ENCODE assay signal across 8 cellular contexts in genomic region chr3:184786271-184787010, GRCh38. TPM values are rescaled to one million over a fixed set of nuclear protein-coding genes. Genes with fewer than 3 reads are reported as not detected.
DNase-seq lines count a peak whose midpoint lies in the region; ATAC-seq, FAIRE-seq and TF ChIP-seq lines count a peak whose summit lies in the region.

No MANE protein-coding gene starts in this region.

- H3K4me2 ChIP-seq in astrocyte (ENCODE audit: low read length), result peak overlapping the region; percentile 66

- DNase-seq in A673 (ENCODE audit: low spot score) (peak; percentile 76), HTR-8/SVneo (ENCODE audit: insufficient read length, low spot score) (peak; percentile 59), astrocyte (ENCODE audit: low read depth) (peak; percentile 67), left kidney (ENCODE audit: low read depth, low spot score) (peak; percentile 61), transverse colon (peak; percentile 56), NCI-H82 treated with DMSO at 0.1 percent for 48 hours (lab: John Stamatoyannopoulos, UW; ENCODE audit: unreplicated experiment) (no peak)

- intact Hi-C loops in A673 (cut with micrococcal nuclease; ENCODE audit: unreplicated experiment), result loop anchor here (2.0 to 10.0 kb wide), 2 partner anchors 74 to 412 kb away; partner anchors contain the start of genes MAGEF1 and THPO
- intact Hi-C loops in transverse colon (cut with DNase I; ENCODE audit: low total_unique reads), result no loop called here

- WGBS in transverse colon (ENCODE audit: low coverage in 1 of 2), 2 donors, result 9 to 36% methylated on average over 3 to 11 of the region's 11 CpGs

- TF ChIP-seq POLR2A in transverse colon (IDR thresholded peaks at IDR 0.05), result no peak

- TF ChIP-seq CTCF in A673 (conservative IDR thresholded peaks at IDR 0.05; ENCODE audit: low read depth, low read length) (no peak), astrocyte (IDR thresholded peaks at IDR 0.05; ENCODE audit: insufficient read depth, low read depth, low read length) (no peak), transverse colon (IDR thresholded peaks at IDR 0.05) (no peak)

- H3K9me3 Mint-ChIP-seq in astrocyte (ENCODE audit: unreplicated experiment), result peaks cover 3% of the 10 kb centered on the region

- H3K4me1 ChIP-seq in A673 (ENCODE audit: insufficient read depth, low read length, poor library complexity, severe bottlenecking) (peaks cover 29% of the 10 kb centered on the region), astrocyte (ENCODE audit: insufficient read depth, low read length) (peaks cover 28% of the 10 kb centered on the region), transverse colon (peaks cover 0 to 13% (median 12%) of the 10 kb centered on the region in 4 donors)

- peaks cover 4% of the 10 kb centered on the region for H3K27me3 Mint-ChIP-seq in astrocyte (ENCODE audit: low read depth, unreplicated experiment)

- H3K36me3 Mint-ChIP-seq in astrocyte (ENCODE audit: low read depth, unreplicated experiment), result peaks cover 2% of the 10 kb centered on the region

- CTCF ChIA-PET in A673 (lab: Charles Lee), result interaction anchor here (0.8 to 3.7 kb wide), 2 partner anchors 9 to 225 kb away, joined by 3 to 20 read pairs; partner anchors contain the start of gene EPHB3

- peak; percentile 9 for FAIRE-seq in HTR-8/SVneo (lab: Jason Lieb, UNC)
- FAIRE-seq in astrocyte (lab: Jason Lieb, UNC), result peak; percentile 73

- no peak for ATAC-seq in HG02870 (IDR thresholded peaks at IDR 0.05; ENCODE audit: unreplicated experiment)
- ATAC-seq in GM19324 (IDR thresholded peaks at IDR 0.05; ENCODE audit: low FRiP score, unreplicated experiment), result no peak

- H3K27me3 ChIP-seq in A673 (replicated peaks; ENCODE audit: insufficient read depth, low read depth, low read length, poor library complexity) (no peaks in the 10 kb centered on the region), astrocyte (ENCODE audit: insufficient read depth, low read length) (no peaks in the 10 kb centered on the region), transverse colon (no peaks in the 10 kb centered on the region)

- BruUV-seq in A673 (replicated peaks; lab: Mats Ljungman, UMichigan), result no TSS peak

- H2AFZ ChIP-seq in astrocyte (ENCODE audit: low read depth, low read length), result no peak overlapping the region

- H4K20me1 ChIP-seq in astrocyte (ENCODE audit: insufficient read depth, low read length), result no peaks in the 10 kb centered on the region

- no peak overlapping the region for H3K4me3 ChIP-seq in A673 (ENCODE audit: low read depth, low read length, poor library complexity, severe bottlenecking)
- H3K4me3 ChIP-seq in astrocyte (ENCODE audit: insufficient read depth, low read depth, low read length), result peak overlapping the region; percentile 4
- H3K4me3 ChIP-seq in transverse colon, result no peak overlapping the region

- TF ChIP-seq EP300 in transverse colon (IDR thresholded peaks at IDR 0.05; ENCODE audit: low read depth), result no peak

- H3K4me1 Mint-ChIP-seq in astrocyte (ENCODE audit: low read depth, unreplicated experiment), result peaks cover 21% of the 10 kb centered on the region

- H3K79me2 ChIP-seq in astrocyte (ENCODE audit: insufficient read depth, low read length), result no peaks in the 10 kb centered on the region

- H3K36me3 ChIP-seq in A673 (ENCODE audit: insufficient read depth, low read length, poor library complexity, severe bottlenecking), result no peaks in the 10 kb centered on the region
- H3K36me3 ChIP-seq in astrocyte (ENCODE audit: insufficient read depth, low read length), result no peaks in the 10 kb centered on the region
- H3K36me3 ChIP-seq in transverse colon, result no peaks in the 10 kb centered on the region

- H3K9ac ChIP-seq in astrocyte (ENCODE audit: low read length), result no peak overlapping the region

- in situ Hi-C loops in transverse colon (cut with MboI; ENCODE audit: low pct_ligation_motif_present in 1 of 4, low pct_unique_long_range_greater_than_20kb in 1 of 4, low sequenced_read_pairs in 3 of 4), result loop anchor here in 2 of 4 donors (25.0 kb wide), 2 partner anchors 399 to 424 kb away; partner anchors contain the start of genes CHRD (in 1 of the 2), CLCN2 (in 1 of the 2), POLR2H (in 1 of the 2) and THPO (in 1 of the 2)

- H3K27ac Mint-ChIP-seq in astrocyte (ENCODE audit: unreplicated experiment), result peak overlapping the region; percentile 53

- POLR2A ChIA-PET in A673 (lab: Charles Lee; ENCODE audit: low non-redundant PET), result interaction anchor here (0.6 kb wide), 1 partner anchor 63 kb away, joined by 3 read pairs; no protein-coding TSS in a partner anchor

- H3K9me3 ChIP-seq in A673 (ENCODE audit: low read depth, low read length, poor library complexity, severe bottlenecking), result no peaks in the 10 kb centered on the region
- no peaks in the 10 kb centered on the region for H3K9me3 ChIP-seq in astrocyte (ENCODE audit: insufficient read depth, low read depth, low read length)
- no peaks in the 10 kb centered on the region for H3K9me3 ChIP-seq in transverse colon

- no peak overlapping the region for H3K4me3 Mint-ChIP-seq in astrocyte (ENCODE audit: unreplicated experiment)

- H3K27ac ChIP-seq in A673 (ENCODE audit: low read depth, low read length, poor library complexity, severe bottlenecking), result peak overlapping the region; percentile 71
- peak overlapping the region; percentile 40 for H3K27ac ChIP-seq in astrocyte (ENCODE audit: low read depth, low read length)
- peak overlapping the region; percentile 40 to 71 (median 66) for H3K27ac ChIP-seq in transverse colon

RNA-seq across cellular contexts. Expression of gene VPS8, which starts 25.5 kb away (rescaled TPM):
- total RNA-seq in A673 (2021), result 42.3 and 43.2 TPM in 2 replicates
- total RNA-seq in astrocyte, result 37.6 and 40.7 TPM in 2 replicates
- total RNA-seq in transverse colon, result 100 to 1,000 TPM in 1 of 4 donors, 10 to 100 TPM in 3; 35.8 to 115 (median 70.3) TPM
